ENCODE assay signal across 20 cellular contexts in genomic region chrX:69321789-69322188, GRCh38.
"Had no signal": no experiment of that assay in that cellular context is flagged by ENCODE, and none has a peak within 500 bp of the region (broad histone marks: within the 10 kb centered on the region; RNA-seq: fewer than 3 reads in every experiment).

No MANE protein-coding gene starts in this region.

- ATAC-seq: esophagus mucosa; gastrocnemius medialis; heart right ventricle; left cardiac atrium; left ventricle myocardium superior; naive thymus-derived CD8-positive, alpha-beta T cell; right lobe of liver; stimulated activated effector memory CD8-positive, alpha-beta T cell treated with anti-CD3 and anti-CD28 coated beads, Interleukin-12 subunit alpha, Interleukin-12 subunit beta, amount 100 ng/mL, for 72 hours; stimulated activated naive CD8-positive, alpha-beta T cell treated with anti-CD3 and anti-CD28 coated beads, Interleukin-15, Interleukin-2, amounts not matched to agents 100 U/mL and 50 U/mL, for 24 hours; upper lobe of right lung had no signal

- DNase-seq: central memory CD4-positive, alpha-beta T cell; effector memory CD4-positive, alpha-beta T cell; gastrocnemius medialis; heart right ventricle; immature natural killer cell; kidney; left cardiac atrium; left ventricle myocardium superior; mesendoderm; naive thymus-derived CD8-positive, alpha-beta T cell; ovary; right lobe of liver; stimulated activated CD4-positive, alpha-beta T cell treated with anti-CD3 and anti-CD28 coated beads, Interleukin-4, amount 100 ng/mL, for 1 hour; stimulated activated CD8-positive, alpha-beta memory T cell treated with anti-CD3 and anti-CD28 coated beads, Interleukin-4, amount 100 ng/mL, for 48 hours; stimulated activated naive CD8-positive, alpha-beta T cell treated with anti-CD3 and anti-CD28 coated beads, Interleukin-15, Interleukin-2, amounts not matched to agents 100 U/mL and 50 U/mL, for 24 hours; tibial artery; upper lobe of right lung had no signal

- H3K27me3 ChIP-seq: gastrocnemius medialis, ovary, right lobe of liver, tibial artery, upper lobe of right lung had no signal

- H3K36me3 ChIP-seq: gastrocnemius medialis, heart right ventricle, ovary, right lobe of liver, tibial artery, upper lobe of right lung had no signal

- H3K27ac ChIP-seq: gastrocnemius medialis, heart right ventricle, ovary, right lobe of liver, tibial artery, upper lobe of right lung had no signal

- FAIRE-seq: endometrium, kidney had no signal

- H3K4me3 ChIP-seq: gastrocnemius medialis, heart right ventricle, ovary, right lobe of liver, tibial artery, upper lobe of right lung had no signal
